Comparison of ENCODE assay signal across 13 cellular contexts in genomic region chr1:71834570-71835441, GRCh38.
DNase-seq lines count a peak whose midpoint lies in the region; ATAC-seq and TF ChIP-seq lines count a peak whose summit lies in the region.
"Had no signal": no experiment of that assay in that cellular context is flagged by ENCODE, and none has a peak within 500 bp of the region (broad histone marks: within the 10 kb centered on the region; RNA-seq: fewer than 3 reads in every experiment).

No MANE protein-coding gene starts in this region.

- H3T11ph ChIP-seq in H9 (ENCODE audit: low read length), result no peak overlapping the region

- H3K27me3 ChIP-seq in H9 (ENCODE audit: insufficient read depth, low read length) (no peaks in the 10 kb centered on the region), SJCRH30 (no peaks in the 10 kb centered on the region)

- H3K4ac ChIP-seq in H9 (ENCODE audit: low read depth, low read length), result no peak overlapping the region

- no peak overlapping the region for H2AFZ ChIP-seq in H9 (ENCODE audit: low read length)

- no peaks in the 10 kb centered on the region for H3K79me1 ChIP-seq in H9 (ENCODE audit: insufficient read depth, low read depth, low read length, poor library complexity, severe bottlenecking)

- no peaks in the 10 kb centered on the region for H4K20me1 ChIP-seq in H9 (ENCODE audit: control insufficient read depth, insufficient read depth, insufficient read length)

- WGBS in H9 (ENCODE audit: extremely low coverage, insufficient read length, low lambda C conversion rate), result no CpG with 5 or more reads among the region's 4 CpGs

- no peak overlapping the region for H3K14ac ChIP-seq in H9 (ENCODE audit: insufficient read depth, low read length)

- H2AK5ac ChIP-seq in H9 (ENCODE audit: insufficient read length, low read length), result no peak overlapping the region

- H3K9me3 ChIP-seq in H9 (ENCODE audit: control insufficient read depth, low read depth, low read length) (no peaks in the 10 kb centered on the region), SJCRH30 (replicated peaks) (no peaks in the 10 kb centered on the region)

- TF ChIP-seq CTCF in H9 (conservative IDR thresholded peaks at IDR 0.05), result no peak

- H3K23me2 ChIP-seq in H9 (ENCODE audit: insufficient read length, low read depth, low read length, poor library complexity, severe bottlenecking), result no peaks in the 10 kb centered on the region

- no peak overlapping the region for H2BK120ac ChIP-seq in H9 (ENCODE audit: low read depth, low read length, poor library complexity, severe bottlenecking)

- no peak overlapping the region for H2BK12ac ChIP-seq in H9 (ENCODE audit: insufficient read length, low read depth, low read length)

- H3K23ac ChIP-seq in H9 (ENCODE audit: insufficient read length, low read depth, low read length), result no peak overlapping the region

- no peaks in the 10 kb centered on the region for H3K9me3 Mint-ChIP-seq in H9
- H3K9me3 Mint-ChIP-seq: activated T-helper 1 cell treated with anti-CD3 and anti-CD28 coated beads, Interleukin-12 subunit alpha, Interleukin-12 subunit beta, Interleukin-2, Interleukin-4 antibody, amounts not matched to agents 30 ng/mL and 10 ng/mL and 1 ng/mL, durations not matched to agents 14 hours and 24 hours and 36 hours; CD4-positive, alpha-beta T cell; mesothelial cell of epicardium had no signal

- no peak overlapping the region for H3K18ac ChIP-seq in H9 (ENCODE audit: insufficient read length, low read depth, low read length)

- no peak overlapping the region for H3K9ac ChIP-seq in H9 (ENCODE audit: extremely low read depth, insufficient read length, low read length)

- H3K27ac ChIP-seq in H9 (ENCODE audit: insufficient read length, low read depth, low read length) (no peak overlapping the region), SJCRH30 (no peak overlapping the region)

- peaks cover 15 to 24% of the 10 kb centered on the region in 2 experiments for H3K4me1 Mint-ChIP-seq in H9
- H3K4me1 Mint-ChIP-seq: mesothelial cell of epicardium had no signal

- H3K36me3 ChIP-seq in SJCRH30, result no peaks in the 10 kb centered on the region

- DNase-seq in H4 (ENCODE audit: low spot score), result peak; percentile 26
- peak; percentile 80 for DNase-seq in OCI-M1 (lab: John Stamatoyannopoulos, UW)
- peak; percentile 36 for DNase-seq in left ventricle myocardium superior
- DNase-seq in H9, result no peak
- no peak for DNase-seq in superior temporal gyrus (ENCODE audit: extremely low spot score)
- DNase-seq in activated naive CD4-positive, alpha-beta T cell treated with Interleukin-2 at 50 U/mL for 16 hours, result no peak
- no peak for DNase-seq in SJCRH30
- DNase-seq: CD4-positive, alpha-beta T cell; NCI-H524 treated with DMSO at 0.1 percent for 48 hours had no signal

- H3K27me3 Mint-ChIP-seq in H9 (ENCODE audit: low read depth), result no peaks in the 10 kb centered on the region
- H3K27me3 Mint-ChIP-seq: CD4-positive, alpha-beta T cell had no signal

- H3K4me3 ChIP-seq in SJCRH30, result no peak overlapping the region

- H2BK20ac ChIP-seq in H9 (ENCODE audit: low read depth, low read length, poor library complexity, severe bottlenecking), result no peak overlapping the region

- no peak overlapping the region for H3K4me3 Mint-ChIP-seq in H9
- H3K4me3 Mint-ChIP-seq: activated T-helper 1 cell treated with anti-CD3 and anti-CD28 coated beads, Interleukin-12 subunit alpha, Interleukin-12 subunit beta, Interleukin-2, Interleukin-4 antibody, amounts not matched to agents 30 ng/mL and 10 ng/mL and 1 ng/mL, durations not matched to agents 14 hours and 24 hours and 36 hours; CD4-positive, alpha-beta T cell; mesothelial cell of epicardium had no signal

- no peak overlapping the region for H2BK5ac ChIP-seq in H9 (ENCODE audit: insufficient read length, low read length)

- no peak overlapping the region for H2BK15ac ChIP-seq in H9 (ENCODE audit: low read depth, low read length)

- intact Hi-C loops in left ventricle myocardium superior (cut with micrococcal nuclease), result no loop called here

- no peak overlapping the region; a peak in 1 of 7 replicates for H3K27ac Mint-ChIP-seq in H9
- H3K27ac Mint-ChIP-seq: activated T-helper 1 cell treated with anti-CD3 and anti-CD28 coated beads, Interleukin-12 subunit alpha, Interleukin-12 subunit beta, Interleukin-2, Interleukin-4 antibody, amounts not matched to agents 30 ng/mL and 10 ng/mL and 1 ng/mL, durations not matched to agents 14 hours and 24 hours and 36 hours; CD4-positive, alpha-beta T cell; mesothelial cell of epicardium had no signal

- no peak overlapping the region for H4K91ac ChIP-seq in H9 (ENCODE audit: insufficient read length, low read depth, low read length)

- no peak overlapping the region for H4K5ac ChIP-seq in H9 (ENCODE audit: insufficient read length, low read depth, low read length)

- H4K8ac ChIP-seq in H9 (replicated peaks; ENCODE audit: insufficient read length, low read depth, low read length), result no peak overlapping the region

- ATAC-seq in GM18861 (IDR thresholded peaks at IDR 0.05; ENCODE audit: unreplicated experiment) (peak; percentile 5), left ventricle myocardium superior (peak; percentile 89)
- ATAC-seq: HCT116 had no signal

- H3K4me2 ChIP-seq in H9 (ENCODE audit: insufficient read depth, insufficient read length, low read length), result no peak overlapping the region

- no peaks in the 10 kb centered on the region for H3K36me3 Mint-ChIP-seq in H9 (ENCODE audit: insufficient read depth in 1 of 3, low read depth in 3 of 3)
- H3K36me3 Mint-ChIP-seq: mesothelial cell of epicardium had no signal

- H3K79me2 ChIP-seq in H9 (ENCODE audit: insufficient read depth, low read length), result no peaks in the 10 kb centered on the region

- H3K4me1 ChIP-seq in H9 (ENCODE audit: insufficient read depth, low read length) (no peaks in the 10 kb centered on the region; the same call in 1 of the 2 replicates), SJCRH30 (no peaks in the 10 kb centered on the region)

- H3K56ac ChIP-seq in H9 (ENCODE audit: insufficient read length, low read depth, low read length), result no peak overlapping the region

Comparison
In these comparisons a context has a peak if more than half of its experiments do, and no peak if none do; other contexts are left out.
1. DNase-seq: peak in H4 (single experiment), OCI-M1 (single experiment) and left ventricle myocardium superior (single experiment); none in H9 (single experiment), superior temporal gyrus (single experiment), activated naive CD4-positive, alpha-beta T cell treated with Interleukin-2 at 50 U/mL for 16 hours (single experiment) and SJCRH30 (0 of 2).